In the genomic region with DNA sequence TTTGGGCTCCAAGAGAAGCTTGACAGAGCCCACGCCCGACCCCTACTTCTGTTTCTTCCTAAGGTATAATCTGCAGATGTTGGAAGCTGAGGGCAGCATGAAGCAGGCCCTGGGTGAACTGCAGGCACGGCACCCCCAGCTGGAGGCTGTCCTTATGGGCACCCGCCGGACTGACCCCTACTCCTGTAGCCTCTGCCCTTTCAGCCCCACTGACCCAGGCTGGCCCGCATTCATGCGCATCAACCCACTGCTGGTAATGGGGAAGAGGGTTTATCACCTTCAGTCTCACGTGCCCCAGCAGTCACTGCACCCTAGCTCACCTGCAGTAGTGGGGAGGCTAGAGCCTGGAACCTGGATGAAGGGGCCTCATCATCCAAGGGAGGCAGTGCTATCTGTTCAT, we compare ENCODE assay signal across 23 cellular contexts. TPM values are rescaled to one million over a fixed set of nuclear protein-coding genes. Genes with fewer than 3 reads are reported as not detected.
"Had no signal": no experiment of that assay in that cellular context is flagged by ENCODE, and none has a peak within 500 bp of the region (broad histone marks: within the 10 kb centered on the region; RNA-seq: fewer than 3 reads in every experiment).

No MANE protein-coding gene starts in this region.

- H3K27ac ChIP-seq: hepatocyte, suprapubic skin, transverse colon, vagina had no signal

- DNase-seq: activated CD4-positive, alpha-beta T cell treated with anti-CD3 and anti-CD28 coated beads, Interleukin-2, amount 10 ng/mL, durations not matched to agents 7 days and 5 days; activated CD8-positive, alpha-beta memory T cell treated with anti-CD3 and anti-CD28 coated beads, Interleukin-2, amount 50 U/mL, for 4 hours; activated naive CD4-positive, alpha-beta T cell treated with anti-CD3 and anti-CD28 coated beads for 36 hours; activated T-cell treated with anti-CD3 and anti-CD28 coated beads, Interleukin-2, amount 50 U/mL, for 4 hours; anterior cingulate cortex; caudate nucleus; midbrain; nephron progenitor cell; stimulated activated naive CD8-positive, alpha-beta T cell treated with anti-CD3 and anti-CD28 coated beads, Interleukin-15, amount 100 ng/mL, for 72 hours; transverse colon had no signal

- H3K9me3 ChIP-seq: suprapubic skin, transverse colon, vagina had no signal

- FAIRE-seq: colon, islet of Langerhans had no signal

- H3K27ac Mint-ChIP-seq: activated CD4-positive, alpha-beta T cell treated with anti-CD3 and anti-CD28 coated beads, Interleukin-2, amount 10 ng/mL, durations not matched to agents 7 days and 5 days; activated naive CD4-positive, alpha-beta T cell treated with anti-CD3 and anti-CD28 coated beads for 36 hours; progenitor cell of endocrine pancreas had no signal

- H3K9me3 Mint-ChIP-seq: activated CD4-positive, alpha-beta T cell treated with anti-CD3 and anti-CD28 coated beads, Interleukin-2, amount 10 ng/mL, durations not matched to agents 7 days and 5 days; activated naive CD4-positive, alpha-beta T cell treated with anti-CD3 and anti-CD28 coated beads for 36 hours; activated T-cell treated with anti-CD3 and anti-CD28 coated beads, Interleukin-2, amount 50 U/mL, for 4 hours; brain; nephron progenitor cell; stimulated activated naive CD8-positive, alpha-beta T cell treated with anti-CD3 and anti-CD28 coated beads, Interleukin-15, amount 100 ng/mL, for 72 hours had no signal

- H3K4me3 ChIP-seq: dorsolateral prefrontal cortex, hepatocyte, suprapubic skin, transverse colon, vagina had no signal

- ATAC-seq: activated CD4-positive, CD25-positive, alpha-beta regulatory T cell treated with anti-CD3 and anti-CD28 coated beads, Interleukin-2, amount 50 U/mL, for 24 hours; activated T-cell treated with anti-CD3 and anti-CD28 coated beads, Interleukin-2, amount 50 U/mL, for 4 hours; stimulated activated naive CD8-positive, alpha-beta T cell treated with anti-CD3 and anti-CD28 coated beads, Interleukin-15, amount 100 ng/mL, for 72 hours had no signal

- H3K27me3 Mint-ChIP-seq: activated CD4-positive, alpha-beta T cell treated with anti-CD3 and anti-CD28 coated beads, Interleukin-2, amount 10 ng/mL, durations not matched to agents 7 days and 5 days; progenitor cell of endocrine pancreas had no signal

- H3K27me3 ChIP-seq: dorsolateral prefrontal cortex, hepatocyte, suprapubic skin, transverse colon, vagina had no signal

- H2AFZ ChIP-seq: hepatocyte had no signal

- H3K4me3 Mint-ChIP-seq: activated CD4-positive, alpha-beta T cell treated with anti-CD3 and anti-CD28 coated beads, Interleukin-2, amount 10 ng/mL, durations not matched to agents 7 days and 5 days; activated naive CD4-positive, alpha-beta T cell treated with anti-CD3 and anti-CD28 coated beads for 36 hours; activated T-cell treated with anti-CD3 and anti-CD28 coated beads, Interleukin-2, amount 50 U/mL, for 4 hours; brain; nephron progenitor cell; stimulated activated naive CD8-positive, alpha-beta T cell treated with anti-CD3 and anti-CD28 coated beads, Interleukin-15, amount 100 ng/mL, for 72 hours had no signal

- H3K4me2 ChIP-seq: hepatocyte had no signal

RNA-seq across cellular contexts. Expression of a gene that starts 3.1 kb away (rescaled TPM):
- total RNA-seq: glomerular endothelial cell, hepatocyte, myocyte, omental fat pad, skeletal muscle tissue, transverse colon, vagina had no signal
- polyA plus RNA-seq: hepatocyte had no signal
